34 cellular contexts compared by ENCODE assay signal in the genomic region with DNA sequence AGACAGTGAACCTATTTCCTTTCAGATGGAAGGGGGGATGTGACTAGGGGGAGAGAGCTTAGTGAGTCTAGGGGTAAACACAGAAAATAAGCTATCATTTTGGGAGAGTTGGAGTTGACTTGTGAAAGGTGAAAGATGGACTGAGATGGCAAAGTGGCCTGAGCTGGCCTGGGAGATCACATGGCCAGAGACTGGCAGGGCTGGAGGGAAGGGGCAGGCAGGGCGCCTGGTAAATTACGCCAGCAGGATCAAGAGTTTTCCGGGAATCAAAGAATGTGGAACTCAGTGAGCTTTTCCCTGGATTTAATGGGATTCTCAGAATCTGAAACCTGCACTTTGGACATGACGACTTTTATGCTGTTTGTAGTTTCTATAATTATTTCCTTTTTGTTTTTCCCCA. TPM values are rescaled to one million over a fixed set of nuclear protein-coding genes. Genes with fewer than 3 reads are reported as not detected.
"Had no signal": no experiment of that assay in that cellular context is flagged by ENCODE, and none has a peak within 500 bp of the region (broad histone marks: within the 10 kb centered on the region; RNA-seq: fewer than 3 reads in every experiment).

No MANE protein-coding gene starts in this region.

- H3K36me3 ChIP-seq: MG63, Peyer's patch, SJSA1, WERI-Rb-1 had no signal

- H3K27me3 ChIP-seq: Peyer's patch had no signal

- H3K36me3 Mint-ChIP-seq: activated naive CD8-positive, alpha-beta T cell; brain had no signal

- ATAC-seq: activated CD4-positive, alpha-beta T cell treated with anti-CD3 and anti-CD28 coated beads for 36 hours; activated CD4-positive, CD25-positive, alpha-beta regulatory T cell treated with anti-CD3 and anti-CD28 coated beads, Interleukin-2, amount 50 U/mL, for 24 hours; activated CD8-positive, alpha-beta T cell treated with anti-CD3 and anti-CD28 coated beads, Interleukin-2, amount 10 ng/mL, durations not matched to agents 7 days and 5 days; activated naive CD8-positive, alpha-beta T cell treated with anti-CD3 and anti-CD28 coated beads, Interleukin-2, amount 50 U/mL, for 24 hours; PC-3 had no signal

- H3K4me1 ChIP-seq: Peyer's patch, SJSA1 had no signal

- H3K9me3 ChIP-seq: MG63, Peyer's patch, SJSA1 had no signal

- H3K27ac ChIP-seq: Peyer's patch, SJSA1, WERI-Rb-1 had no signal

- H3K9me3 Mint-ChIP-seq: activated CD4-positive, alpha-beta T cell treated with anti-CD3 and anti-CD28 coated beads, Interleukin-2, amount 10 ng/mL, durations not matched to agents 7 days and 5 days; activated naive CD8-positive, alpha-beta T cell treated with anti-CD3 and anti-CD28 coated beads, Interleukin-2, amount 50 U/mL, for 24 hours; activated T-cell treated with anti-CD3 and anti-CD28 coated beads, Interleukin-2, amount 50 U/mL, for 24 hours; activated T-helper 2 cell treated with anti-CD3 and anti-CD28 coated beads, Interferon-gamma antibody, Interleukin-2, Interleukin-4, amounts not matched to agents 10 μg/mL and 5 μg/mL and 100 μg/mL, durations not matched to agents 14 hours and 24 hours and 36 hours had no signal

- H3K27ac Mint-ChIP-seq: activated CD4-positive, alpha-beta T cell treated with anti-CD3 and anti-CD28 coated beads for 36 hours; activated CD4-positive, alpha-beta T cell treated with anti-CD3 and anti-CD28 coated beads, Interleukin-2, amount 10 ng/mL, durations not matched to agents 7 days and 5 days; activated CD8-positive, alpha-beta T cell treated with anti-CD3 and anti-CD28 coated beads, Interleukin-2, amount 10 ng/mL, durations not matched to agents 7 days and 5 days; activated naive CD8-positive, alpha-beta T cell; activated naive CD8-positive, alpha-beta T cell treated with anti-CD3 and anti-CD28 coated beads, Interleukin-2, amount 50 U/mL, for 24 hours; activated T-cell treated with anti-CD3 and anti-CD28 coated beads, Interleukin-2, amount 50 U/mL, for 24 hours; activated T-helper 2 cell treated with anti-CD3 and anti-CD28 coated beads, Interferon-gamma antibody, Interleukin-2, Interleukin-4, amounts not matched to agents 10 μg/mL and 5 μg/mL and 100 μg/mL, durations not matched to agents 14 hours and 24 hours and 36 hours had no signal

- H3K4me3 Mint-ChIP-seq: activated CD4-positive, alpha-beta T cell treated with anti-CD3 and anti-CD28 coated beads for 36 hours; activated CD4-positive, alpha-beta T cell treated with anti-CD3 and anti-CD28 coated beads, Interleukin-2, amount 10 ng/mL, durations not matched to agents 7 days and 5 days; activated CD8-positive, alpha-beta T cell treated with anti-CD3 and anti-CD28 coated beads, Interleukin-2, amount 10 ng/mL, durations not matched to agents 7 days and 5 days had no signal

- H3K4me3 ChIP-seq: Peyer's patch, SJSA1 had no signal

- DNase-seq: activated CD4-positive, alpha-beta T cell treated with anti-CD3 and anti-CD28 coated beads for 36 hours; activated CD4-positive, alpha-beta T cell treated with anti-CD3 and anti-CD28 coated beads, Interleukin-2, amount 10 ng/mL, durations not matched to agents 7 days and 5 days; activated CD4-positive, alpha-beta T cell treated with anti-CD3 and anti-CD28 coated beads, Interleukin-2, amount 50 U/mL, for 48 hours; activated CD8-positive, alpha-beta T cell treated with anti-CD3 and anti-CD28 coated beads, Interleukin-2, amount 10 ng/mL, durations not matched to agents 7 days and 5 days; activated gamma-delta T cell; activated naive CD4-positive, alpha-beta T cell treated with Interleukin-2 at 50 U/mL for 16 hours; activated naive CD8-positive, alpha-beta T cell treated with anti-CD3 and anti-CD28 coated beads, Interleukin-2, amount 50 U/mL, for 24 hours; cerebellar nuclear complex; Karpas-422; KBM-7; MG63; NCI-H1048; NCI-H1105 treated with DMSO at 0.1 percent for 48 hours; NCI-H1436; NCI-H1694; NCI-H1930; NCI-H2081 treated with DMSO at 0.1 percent for 48 hours; NCI-H345; NCI-H510A; NK-92 treated with Interleukin-12 subunit alpha and Interleukin-12 subunit beta, amount 100 ng/mL, for 24 hours; PC-3; RPMI8226; T-helper 1 cell; T-helper 2 cell; T-helper 9 cell; WERI-Rb-1 had no signal

- FAIRE-seq: bronchial epithelial cell had no signal

RNA-seq across cellular contexts. Expression of a gene that starts 0.8 kb away (rescaled TPM):
- total RNA-seq: activated CD4-positive, alpha-beta T cell treated with anti-CD3 and anti-CD28 coated beads for 36 hours; activated CD4-positive, alpha-beta T cell treated with anti-CD3 and anti-CD28 coated beads, Interleukin-2, amount 10 ng/mL, durations not matched to agents 7 days and 5 days; activated CD8-positive, alpha-beta T cell treated with anti-CD3 and anti-CD28 coated beads, Interleukin-2, amount 10 ng/mL, durations not matched to agents 7 days and 5 days; activated T-helper 2 cell treated with anti-CD3 and anti-CD28 coated beads, Interferon-gamma antibody, Interleukin-2, Interleukin-4, amounts not matched to agents 10 μg/mL and 5 μg/mL and 100 μg/mL, durations not matched to agents 14 hours and 24 hours and 36 hours; bronchial epithelial cell; SJSA1 had no signal

RNA-seq across cellular contexts. Expression of a gene that starts 18.6 kb away (rescaled TPM):
- total RNA-seq: activated CD4-positive, alpha-beta T cell treated with anti-CD3 and anti-CD28 coated beads, Interleukin-2, amount 10 ng/mL, durations not matched to agents 7 days and 5 days; activated CD8-positive, alpha-beta T cell treated with anti-CD3 and anti-CD28 coated beads, Interleukin-2, amount 10 ng/mL, durations not matched to agents 7 days and 5 days; activated T-helper 2 cell treated with anti-CD3 and anti-CD28 coated beads, Interferon-gamma antibody, Interleukin-2, Interleukin-4, amounts not matched to agents 10 μg/mL and 5 μg/mL and 100 μg/mL, durations not matched to agents 14 hours and 24 hours and 36 hours; bronchial epithelial cell had no signal

RNA-seq across cellular contexts. Expression of a gene that starts 48.9 kb away (rescaled TPM):
- total RNA-seq: activated CD4-positive, alpha-beta T cell treated with anti-CD3 and anti-CD28 coated beads for 36 hours; activated CD4-positive, alpha-beta T cell treated with anti-CD3 and anti-CD28 coated beads, Interleukin-2, amount 10 ng/mL, durations not matched to agents 7 days and 5 days; activated CD8-positive, alpha-beta T cell treated with anti-CD3 and anti-CD28 coated beads, Interleukin-2, amount 10 ng/mL, durations not matched to agents 7 days and 5 days; activated T-helper 2 cell treated with anti-CD3 and anti-CD28 coated beads, Interferon-gamma antibody, Interleukin-2, Interleukin-4, amounts not matched to agents 10 μg/mL and 5 μg/mL and 100 μg/mL, durations not matched to agents 14 hours and 24 hours and 36 hours; bronchial epithelial cell; SJSA1 had no signal

RNA-seq across cellular contexts. Expression of a gene that starts 57.2 kb away (rescaled TPM):
- total RNA-seq: activated CD4-positive, alpha-beta T cell treated with anti-CD3 and anti-CD28 coated beads for 36 hours; activated CD4-positive, alpha-beta T cell treated with anti-CD3 and anti-CD28 coated beads, Interleukin-2, amount 10 ng/mL, durations not matched to agents 7 days and 5 days; activated CD8-positive, alpha-beta T cell treated with anti-CD3 and anti-CD28 coated beads, Interleukin-2, amount 10 ng/mL, durations not matched to agents 7 days and 5 days; activated T-helper 2 cell treated with anti-CD3 and anti-CD28 coated beads, Interferon-gamma antibody, Interleukin-2, Interleukin-4, amounts not matched to agents 10 μg/mL and 5 μg/mL and 100 μg/mL, durations not matched to agents 14 hours and 24 hours and 36 hours; bronchial epithelial cell; SJSA1 had no signal
